In genomic region chr12:6383572-6384498, GRCh38 we compare ENCODE assay signal across 8 cellular contexts. TPM values are rescaled to one million over a fixed set of nuclear protein-coding genes. Genes with fewer than 3 reads are reported as not detected.
DNase-seq lines count a peak whose midpoint lies in the region; FAIRE-seq and TF ChIP-seq lines count a peak whose summit lies in the region.

Gene LTBR (plus strand): TSS chr12:6384162. CDS start chr12:6384359, 197 bp downstream.

- intact Hi-C loops in kidney (cut with DNase I): loop anchor here (5.0 kb wide), 1 partner anchor 57 kb away; no protein-coding TSS in a partner anchor

- peak; percentile 13 for DNase-seq in activated CD4-positive, alpha-beta T cell treated with anti-CD3 and anti-CD28 coated beads, Interleukin-2, amount 50 U/mL, for 1 hour
- no peak for DNase-seq in activated CD4-positive, alpha-beta T cell treated with anti-CD3 and anti-CD28 coated beads for 1 hour
- peak; percentile 94 for DNase-seq in choroid plexus epithelial cell (ENCODE audit: low read depth)
- DNase-seq in kidney: peak; percentile 99
- no peak for DNase-seq in NCI-H2227 treated with DMSO at 0.1 percent for 48 hours (lab: John Stamatoyannopoulos, UW)
- DNase-seq in NCI-H1694 (lab: John Stamatoyannopoulos, UW): no peak

- no peaks in the 10 kb centered on the region for H3K9me3 ChIP-seq in kidney (ENCODE audit: control insufficient read depth in 1 of 2, low read length in 2 of 2)

- H3K27ac ChIP-seq in kidney (ENCODE audit: low read depth in 2 of 2, low read length in 2 of 2) (peak within 1 kb of the TSS; percentile 96 to 97), skin epidermis (peak within 1 kb of the TSS; percentile 90 to 99 (median 96))

- H3K4me1 ChIP-seq in kidney (ENCODE audit: control insufficient read depth in 1 of 2, insufficient read depth in 1 of 2, low read depth in 1 of 2, low read length in 2 of 2): peaks cover 12 to 24% of the 10 kb centered on the region in 2 donors

- FAIRE-seq in kidney (lab: Jason Lieb, UNC): no peak

- TF ChIP-seq CTCF in choroid plexus epithelial cell (conservative IDR thresholded peaks at IDR 0.05; ENCODE audit: low read depth, low read length) (no peak), kidney (IDR thresholded peaks at IDR 0.05; ENCODE audit: borderline replicate concordance, extremely low read depth, insufficient read depth) (peak; percentile 21)

- H3K9ac ChIP-seq in kidney (ENCODE audit: low read length in 2 of 2): peak within 1 kb of the TSS; percentile 94 to 95

- H3K4me3 ChIP-seq in choroid plexus epithelial cell (ENCODE audit: low read depth, low read length) (peak within 1 kb of the TSS; percentile 73), kidney (ENCODE audit: low read length in 2 of 2) (peak within 1 kb of the TSS; percentile 69 to 78), skin epidermis (peak within 1 kb of the TSS; percentile 47 to 78 (median 73))

- H3K36me3 ChIP-seq in kidney (ENCODE audit: control insufficient read depth in 1 of 2, insufficient read depth in 2 of 2, low read length in 2 of 2): peaks cover 16 to 18% of the 10 kb centered on the region in 2 donors

TF ChIP-seq in PFSK-1, 5 proteins besides CTCF, POLR2A, EP300 and RAD21:
- peak; percentile 77; the same call in 1 of the 2 replicates for TF ChIP-seq SIN3A (IDR thresholded peaks at IDR 0.05; ENCODE audit: borderline replicate concordance, insufficient read depth, low read length)
- TF ChIP-seq TAF1 (IDR thresholded peaks at IDR 0.05; ENCODE audit: borderline replicate concordance, insufficient read depth, low read length): peak; percentile 66; the same call in 1 of the 2 replicates
- TF ChIP-seq POLR2AphosphoS5 (IDR thresholded peaks at IDR 0.05; ENCODE audit: low read depth, low read length): peak; percentile 83
- TF ChIP-seq FOXP2 (optimal IDR thresholded peaks at IDR 0.05; ENCODE audit: borderline replicate concordance, extremely low read depth, extremely low read length, insufficient read depth): no peak
- TF ChIP-seq REST (IDR thresholded peaks at IDR 0.05; ENCODE audit: insufficient read depth in 1 of 2, low read depth in 2 of 2, low read length in 2 of 2): peak; percentile 43 to 50; a peak in 2 of 4 replicates

RNA-seq across cellular contexts. Expression of gene LTBR, which starts in this region (rescaled TPM):
- 233 TPM for polyA plus RNA-seq in PFSK-1 (2012; ENCODE audit: insufficient read length, low read depth)
- total RNA-seq in kidney: 114 TPM
- 77.8 TPM for polyA plus RNA-seq in kidney (ENCODE audit: insufficient read depth, low read depth, low replicate concordance)

Comparison
In these comparisons a context has a peak if more than half of its experiments do, and no peak if none do; other contexts are left out.
1. DNase-seq: peak in activated CD4-positive, alpha-beta T cell treated with anti-CD3 and anti-CD28 coated beads, Interleukin-2, amount 50 U/mL, for 1 hour (single experiment), choroid plexus epithelial cell (single experiment) and kidney (single experiment); none in activated CD4-positive, alpha-beta T cell treated with anti-CD3 and anti-CD28 coated beads for 1 hour (single experiment), NCI-H2227 treated with DMSO at 0.1 percent for 48 hours (single experiment) and NCI-H1694 (single experiment).
2. Peak in every context shown above with its lines, with median percentiles within 50 percentile points of each other: H3K4me3 ChIP-seq.